2 cellular contexts compared by ENCODE assay signal in genomic region chr13:90700340-90700739, GRCh38.
TF ChIP-seq lines count a peak whose summit lies in the region.

No MANE protein-coding gene starts in this region.

TF ChIP-seq in K562, 482 proteins besides CTCF, POLR2A, EP300 and RAD21 (continues in another document):
- TF ChIP-seq USF2 (CRISPR knock-in tag; IDR thresholded peaks at IDR 0.05) (0 out of 2 replicates have a peak, but pooled peaks have one; percentile 2), MIER1 (IDR thresholded peaks at IDR 0.05; ENCODE audit: low read depth) (no peak), CBX3 (IDR thresholded peaks at IDR 0.05; ENCODE audit: borderline replicate concordance in 1 of 2, low read length in 2 of 2) (peak in 1 of 2 experiments; percentile 23; a peak in 1 of 3 replicates), SMARCE1 (IDR thresholded peaks at IDR 0.05) (no peak), LEF1 (IDR thresholded peaks at IDR 0.05) (no peak), SP2 (IDR thresholded peaks at IDR 0.05; ENCODE audit: extremely low read depth, low read depth, low read length, poor library complexity, severe bottlenecking) (no peak), ZC3H4 (CRISPR knock-in tag; IDR thresholded peaks at IDR 0.05; ENCODE audit: borderline replicate concordance) (peak; percentile 53; the same call in 1 of the 2 replicates), MLX (CRISPR knock-in tag; conservative IDR thresholded peaks at IDR 0.05) (no peak), NKRF (IDR thresholded peaks at IDR 0.05; ENCODE audit: borderline replicate concordance) (no peak), ESRRA (IDR thresholded peaks at IDR 0.05; ENCODE audit: borderline replicate concordance, low read depth) (no peak), HDAC6 (IDR thresholded peaks at IDR 0.05; ENCODE audit: low read depth, low read length) (no peak), YY1 (IDR thresholded peaks at IDR 0.05; ENCODE audit: borderline replicate concordance in 1 of 3, control insufficient read depth in 1 of 3, extremely low read depth in 1 of 3, insufficient read depth in 3 of 3, insufficient read length in 1 of 3, insufficient replicate concordance in 2 of 3, low read depth in 1 of 3, low read length in 2 of 3) (no peak), NONO (IDR thresholded peaks at IDR 0.05; ENCODE audit: low read depth in 2 of 2, low read length in 1 of 2) (no peak), ETS1 (conservative IDR thresholded peaks at IDR 0.05; ENCODE audit: control insufficient read depth, low read depth, low read length) (no peak), HLTF (IDR thresholded peaks at IDR 0.05) (no peak), ZBTB1 (CRISPR knock-in tag; IDR thresholded peaks at IDR 0.05; ENCODE audit: borderline replicate concordance, low read depth) (no peak), PCBP1 (IDR thresholded peaks at IDR 0.05; ENCODE audit: low read depth, low read length, poor library complexity, severe bottlenecking) (no peak), ATF3 (IDR thresholded peaks at IDR 0.05) (no peak), ATF3 (CRISPR knock-in tag; conservative IDR thresholded peaks at IDR 0.05) (no peak), BRCA1 (IDR thresholded peaks at IDR 0.05) (no peak), BRCA1 (CRISPR knock-in tag; IDR thresholded peaks at IDR 0.05) (0 out of 2 replicates have a peak, but pooled peaks have one; percentile 87), PURB (CRISPR knock-in tag; IDR thresholded peaks at IDR 0.05; ENCODE audit: low read depth) (0 out of 2 replicates have a peak, but pooled peaks have one; percentile 42), ZBTB2 (IDR thresholded peaks at IDR 0.05) (no peak)

TF ChIP-seq in H1, 55 proteins besides CTCF, POLR2A, EP300 and RAD21:
- TF ChIP-seq BRCA1 (IDR thresholded peaks at IDR 0.05; ENCODE audit: low read depth, low read length): no peak
- TF ChIP-seq PHF8 (conservative IDR thresholded peaks at IDR 0.05; ENCODE audit: low read depth, low read length): no peak
- no peak for TF ChIP-seq CBX5 (IDR thresholded peaks at IDR 0.05; ENCODE audit: low read depth, low read length)
- no peak for TF ChIP-seq SIN3A (conservative IDR thresholded peaks at IDR 0.05 in 1 of 2, IDR thresholded peaks at IDR 0.05 in 1 of 2; ENCODE audit: low read depth in 1 of 2, low read length in 2 of 2)
- no peak for TF ChIP-seq EZH2 (IDR thresholded peaks at IDR 0.05; ENCODE audit: low read depth, low read length, severe bottlenecking)
- TF ChIP-seq YY1 (IDR thresholded peaks at IDR 0.05; ENCODE audit: low read depth, low read length): no peak
